9 cellular contexts compared by ENCODE assay signal in the genomic region with DNA sequence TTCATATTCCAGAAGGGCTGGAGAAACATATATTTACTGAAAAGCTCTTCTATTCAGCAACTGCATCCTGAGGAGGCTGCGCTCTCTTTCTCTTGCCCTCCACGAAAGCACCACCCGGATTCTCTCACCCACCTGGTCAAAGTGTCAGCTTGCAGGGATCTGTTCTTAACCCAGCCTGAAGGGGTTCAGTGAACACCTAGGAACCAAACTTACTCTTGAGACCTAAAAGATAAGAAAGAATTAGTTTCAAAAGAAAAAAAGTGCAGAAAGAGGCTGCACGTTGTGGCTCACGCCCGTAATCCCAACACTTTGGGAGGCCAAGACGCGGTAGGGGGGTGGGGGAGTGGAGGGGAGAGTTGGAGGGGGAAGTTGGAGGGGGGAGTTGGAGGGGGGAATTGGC. TPM values are rescaled to one million over a fixed set of nuclear protein-coding genes. Genes with fewer than 3 reads are reported as not detected.
DNase-seq lines count a peak whose midpoint lies in the region; ATAC-seq, FAIRE-seq and TF ChIP-seq lines count a peak whose summit lies in the region.
"Had no signal": no experiment of that assay in that cellular context is flagged by ENCODE, and none has a peak within 500 bp of the region (broad histone marks: within the 10 kb centered on the region; RNA-seq: fewer than 3 reads in every experiment).

No MANE protein-coding gene starts in this region.

- no peak overlapping the region for H4K5ac ChIP-seq in mesendoderm (ENCODE audit: low read length)

- no peak for FAIRE-seq in K562 (lab: Jason Lieb, UNC)
- no peak for FAIRE-seq in HTR-8/SVneo (lab: Jason Lieb, UNC)
- FAIRE-seq: frontal cortex had no signal

- no peak overlapping the region for H2BK5ac ChIP-seq in mesendoderm (ENCODE audit: low read length)

- H3K56ac ChIP-seq in mesendoderm (ENCODE audit: low read length) = peak overlapping the region; percentile 82

- DNase-seq in CD8-positive, alpha-beta T cell = no peak
- DNase-seq in K562 (ENCODE audit: extremely low read depth in 1 of 4, low spot score in 3 of 4) = peak in 1 of 4 experiments; percentile 34
- DNase-seq in mesendoderm = peak; percentile 57
- DNase-seq in GM10266 (ENCODE audit: extremely low spot score) = no peak
- DNase-seq in NOMO-1 treated with DMSO at 0.1 percent for 48 hours (lab: John Stamatoyannopoulos, UW; ENCODE audit: unreplicated experiment) = no peak
- no peak for DNase-seq in HTR-8/SVneo (ENCODE audit: insufficient read length, low spot score)
- no peak for DNase-seq in cerebellar cortex (ENCODE audit: low spot score)

- no peaks in the 10 kb centered on the region for H3K79me1 ChIP-seq in mesendoderm (ENCODE audit: low read length)

- CTCF ChIA-PET in CD8-positive, alpha-beta T cell (lab: Charles Lee) = no interaction called here
- CTCF ChIA-PET in K562 (lab: Yijun Ruan, JAX; ENCODE audit: low intra/inter-chr PET ratio) = interaction anchor here (1.1 kb wide), 1 partner anchor 36 kb away, joined by 3 read pairs; no protein-coding TSS in a partner anchor

- no peak for TF ChIP-seq CTCF in CD8-positive, alpha-beta T cell (IDR thresholded peaks at IDR 0.05)
- TF ChIP-seq CTCF in K562 (IDR thresholded peaks at IDR 0.05 in 2 of 3, conservative IDR thresholded peaks at IDR 0.05 in 1 of 3; ENCODE audit: insufficient read depth in 2 of 3, low read depth in 1 of 3, low read length in 3 of 3) = no peak
- no peak for TF ChIP-seq CTCF in GM10266 (IDR thresholded peaks at IDR 0.05; ENCODE audit: control insufficient read depth, insufficient read depth, low read depth, missing control alignments)

- H3K27me3 ChIP-seq in CD8-positive, alpha-beta T cell (ENCODE audit: insufficient read depth, low read length) = no peaks in the 10 kb centered on the region
- H3K27me3 ChIP-seq in K562 (ENCODE audit: control insufficient read depth in 2 of 2, insufficient read depth in 2 of 2, low read length in 2 of 2) (no peaks in the 10 kb centered on the region), mesendoderm (ENCODE audit: insufficient read depth, low read length, poor library complexity) (no peaks in the 10 kb centered on the region)

- H3K9me3 Mint-ChIP-seq in CD8-positive, alpha-beta T cell = peaks cover 12% of the 10 kb centered on the region
- peaks cover 0 to 20% (median 17%) of the 10 kb centered on the region in 3 donors for H3K9me3 Mint-ChIP-seq in IgD-negative memory B cell

- no peak for TF ChIP-seq RAD21 in K562 (CRISPR knock-in tag; conservative IDR thresholded peaks at IDR 0.05 in 1 of 2, IDR thresholded peaks at IDR 0.05 in 1 of 2)

- no peak overlapping the region for H2AK5ac ChIP-seq in mesendoderm (ENCODE audit: low read length)

- H2AFZ ChIP-seq in K562 (ENCODE audit: low read depth, low read length) = peak overlapping the region; percentile 56; the same call in 1 of the 2 replicates

- H3K23ac ChIP-seq in mesendoderm (ENCODE audit: low read length) = no peak overlapping the region

- peaks cover 63% of the 10 kb centered on the region for H3K27me3 Mint-ChIP-seq in CD8-positive, alpha-beta T cell (ENCODE audit: low read depth)
- H3K27me3 Mint-ChIP-seq in IgD-negative memory B cell = peaks cover 33% of the 10 kb centered on the region

- no peaks in the 10 kb centered on the region for H3K36me3 Mint-ChIP-seq in CD8-positive, alpha-beta T cell
- no peaks in the 10 kb centered on the region for H3K36me3 Mint-ChIP-seq in IgD-negative memory B cell

- POLR2A ChIA-PET in CD8-positive, alpha-beta T cell (lab: Charles Lee) = no interaction called here
- POLR2A ChIA-PET in K562 (lab: Yijun Ruan, JAX) = interaction anchor here (0.8 to 1.3 kb wide), 2 partner anchors 10 to 867 kb away, joined by 5 to 7 read pairs; no protein-coding TSS in a partner anchor

- no peak for TF ChIP-seq POLR2A in K562 (conservative IDR thresholded peaks at IDR 0.05)

- H3K9ac ChIP-seq in K562 (ENCODE audit: insufficient read depth in 1 of 2, low read depth in 2 of 2, low read length in 2 of 2) (peak overlapping the region in 1 of 2 experiments; percentile 29; a peak in 1 of 4 replicates), mesendoderm (ENCODE audit: low read length) (peak overlapping the region; percentile 74)

- BruUV-seq in K562 (replicated peaks; lab: Mats Ljungman, UMichigan) = no TSS peak

- no peaks in the 10 kb centered on the region for H3K79me2 ChIP-seq in K562 (ENCODE audit: control insufficient read depth, insufficient read depth, low read length)
- no peaks in the 10 kb centered on the region for H3K79me2 ChIP-seq in mesendoderm (ENCODE audit: control insufficient read depth, insufficient read depth, low read length)

- TF ChIP-seq EP300 in K562 (IDR thresholded peaks at IDR 0.05; ENCODE audit: low read length) = no peak

- H4K20me1 ChIP-seq in K562 (replicated peaks; ENCODE audit: control insufficient read depth, insufficient read depth, low read length) = no peaks in the 10 kb centered on the region

- intact Hi-C loops in CD8-positive, alpha-beta T cell (cut with DNase I, micrococcal nuclease) = loop anchor here in 1 of 2 experiments (5.0 kb wide), 1 partner anchor 147 kb away; a partner anchor contains a TSS
- intact Hi-C loops in K562 (cut with micrococcal nuclease) = no loop called here

- H3K4me1 ChIP-seq in CD8-positive, alpha-beta T cell (ENCODE audit: insufficient read depth, low read length) = peaks cover 4% of the 10 kb centered on the region
- H3K4me1 ChIP-seq in K562 (replicated peaks in 1 of 2; ENCODE audit: control insufficient read depth in 2 of 2, insufficient read depth in 2 of 2, low read length in 2 of 2) (peaks cover 19 to 30% of the 10 kb centered on the region in 2 experiments), mesendoderm (ENCODE audit: control insufficient read depth, low read depth, low read length) (no peaks in the 10 kb centered on the region)

- WGBS in K562 (ENCODE audit: insufficient coverage, low coverage, missing lambda C conversion rate) = 40% methylated on average over 8 of the region's 8 CpGs
- no CpG with 5 or more reads among the region's 8 CpGs for WGBS in mesendoderm (ENCODE audit: extremely low coverage, insufficient coverage, low lambda C conversion rate)

- H3K27ac Mint-ChIP-seq in CD8-positive, alpha-beta T cell = peak overlapping the region; percentile 37
- peak overlapping the region in 1 of 3 donors; percentile 63 for H3K27ac Mint-ChIP-seq in IgD-negative memory B cell

- H3K9me3 ChIP-seq in CD8-positive, alpha-beta T cell (ENCODE audit: low read length) = no peaks in the 10 kb centered on the region
- no peaks in the 10 kb centered on the region for H3K9me3 ChIP-seq in K562 (replicated peaks; ENCODE audit: control insufficient read depth, insufficient read depth, low read depth, low read length)

- H3K4me2 ChIP-seq in K562 (ENCODE audit: insufficient read depth, low read length) (peak overlapping the region; percentile 98; the same call in 1 of the 2 replicates), mesendoderm (ENCODE audit: low read length) (peak overlapping the region; percentile 91)

- no peaks in the 10 kb centered on the region for H3K9me1 ChIP-seq in K562 (ENCODE audit: control insufficient read depth, insufficient read depth, low read length)

- H4K8ac ChIP-seq in mesendoderm (ENCODE audit: low read depth, low read length) = no peak overlapping the region

- H3K27ac ChIP-seq in CD8-positive, alpha-beta T cell (ENCODE audit: low read depth, low read length) = no peak overlapping the region
- H3K27ac ChIP-seq in K562 (ENCODE audit: extremely low read depth, low read depth, low read length) = peak overlapping the region; percentile 43; the same call in 2 of the 3 replicates
- peak overlapping the region; percentile 48 for H3K27ac ChIP-seq in mesendoderm (ENCODE audit: low read depth, low read length)

- H3K36me3 ChIP-seq in CD8-positive, alpha-beta T cell (ENCODE audit: insufficient read depth, low read length) = no peaks in the 10 kb centered on the region
- H3K36me3 ChIP-seq in K562 (ENCODE audit: control insufficient read depth, insufficient read depth, low read length) (no peaks in the 10 kb centered on the region; the same call in 2 of the 3 replicates), mesendoderm (ENCODE audit: control insufficient read depth, insufficient read depth, low read length) (no peaks in the 10 kb centered on the region)

- peak overlapping the region; percentile 40 for H3K4me3 ChIP-seq in CD8-positive, alpha-beta T cell (ENCODE audit: low read depth, low read length)
- H3K4me3 ChIP-seq in K562 (no peak overlapping the region), mesendoderm (ENCODE audit: low read length) (peak overlapping the region; percentile 59)

- H2BK15ac ChIP-seq in mesendoderm (replicated peaks; ENCODE audit: low read depth) = no peak overlapping the region

- in situ Hi-C loops in K562 (cut with MboI) = no loop called here

- no peak overlapping the region for H3K4ac ChIP-seq in mesendoderm (ENCODE audit: low read depth, low read length)

- H2BK120ac ChIP-seq in mesendoderm (ENCODE audit: low read depth, low read length) = no peak overlapping the region

- ATAC-seq in CD8-positive, alpha-beta T cell = peak; percentile 15
- no peak for ATAC-seq in K562

- no peak overlapping the region for H3K18ac ChIP-seq in mesendoderm (ENCODE audit: low read length)

- peak overlapping the region; percentile 82 for H3K4me3 Mint-ChIP-seq in CD8-positive, alpha-beta T cell
- H3K4me3 Mint-ChIP-seq in IgD-negative memory B cell = peak overlapping the region; percentile 77 to 92 (median 82)

- peaks cover 21% of the 10 kb centered on the region for H3K4me1 Mint-ChIP-seq in CD8-positive, alpha-beta T cell (ENCODE audit: low read depth)
- peaks cover 13 to 27% (median 21%) of the 10 kb centered on the region in 3 donors for H3K4me1 Mint-ChIP-seq in IgD-negative memory B cell

RNA-seq across cellular contexts. Expression of a gene that starts 18.5 kb away (rescaled TPM):
- total RNA-seq in CD8-positive, alpha-beta T cell = not detected
- polyA plus RNA-seq in IgD-negative memory B cell (not detected), K562 (2011; rRNA removed) (not detected in 2 replicates), K562 (2014; fragmentation: Illumina TruSeq; extraction: Trizol) (not detected in 2 replicates), K562 (2014; fragmentation: Nextera tagmentation; extraction: Ambion mirVana) (under 1 TPM in 1 of 2 experiments, not detected in 1; 0.15 TPM), K562 (2014; rRNA removed) (0.07 TPM in 1 of 2 replicates, not detected in the other)
- not detected in 2 replicates for total RNA-seq in K562 (2011; cell fraction: chromatin; rRNA removed; ENCODE audit: low replicate concordance)
- total RNA-seq in K562 (2011; cell fraction: nucleolus; rRNA removed) = not detected in 2 replicates
- total RNA-seq in K562 (2011; cell fraction: nucleoplasm; rRNA removed) = 0.22 TPM in 1 of 2 replicates, not detected in the other
- total RNA-seq in K562 (2014; rRNA removed) (not detected in 2 replicates), K562 (2014; rRNA removed; fragmentation: Illumina TruSeq; extraction: Trizol) (0.18 TPM in 1 of 2 replicates, not detected in the other), K562 (2015; rRNA removed; fragmentation: Illumina TruSeq; extraction: Trizol) (not detected in 2 replicates), K562 (2021) (not detected in 2 replicates)
- not detected in 2 replicates for polyA plus RNA-seq in K562 (2011; cell fraction: cytosol; rRNA removed)
- not detected in 2 replicates for polyA plus RNA-seq in K562 (2011; cell fraction: nucleus; rRNA removed)
- 0.08 and 1.9 TPM in 2 replicates for polyA plus RNA-seq in K562 (2012)
- 0.14 TPM in 1 of 2 replicates, not detected in the other for polyA minus RNA-seq in K562 (2011; rRNA and poly(A)+ RNA removed)
- not detected in 2 replicates for polyA minus RNA-seq in K562 (2011; cell fraction: cytosol; rRNA and poly(A)+ RNA removed)
- not detected in 2 replicates for polyA minus RNA-seq in K562 (2011; cell fraction: nucleus; rRNA and poly(A)+ RNA removed)
- 0.15 TPM for polyA plus RNA-seq in mesendoderm (2013, experiment 1 of 2)
- 0.18 TPM for polyA plus RNA-seq in mesendoderm (2013, experiment 2 of 2)
- total RNA-seq: frontal cortex had no signal

RNA-seq across cellular contexts. Expression of a gene that starts 28.6 kb away (rescaled TPM):
- not detected for total RNA-seq in CD8-positive, alpha-beta T cell
- polyA plus RNA-seq in IgD-negative memory B cell (not detected), K562 (2011; rRNA removed) (not detected in 2 replicates), K562 (2014; fragmentation: Illumina TruSeq; extraction: Trizol) (not detected in 2 replicates), K562 (2014; fragmentation: Nextera tagmentation; extraction: Ambion mirVana) (not detected), K562 (2014; rRNA removed) (not detected in 2 replicates)
- not detected in 2 replicates for total RNA-seq in K562 (2011; cell fraction: chromatin; rRNA removed; ENCODE audit: low replicate concordance)
- total RNA-seq in K562 (2011; cell fraction: nucleolus; rRNA removed) = not detected in 2 replicates
- total RNA-seq in K562 (2011; cell fraction: nucleoplasm; rRNA removed) = not detected in 2 replicates
- total RNA-seq in K562 (2014; rRNA removed) (not detected in 2 replicates), K562 (2014; rRNA removed; fragmentation: Illumina TruSeq; extraction: Trizol) (not detected in 2 replicates), K562 (2015; rRNA removed; fragmentation: Illumina TruSeq; extraction: Trizol) (not detected in 2 replicates), K562 (2021) (not detected in 2 replicates)
- polyA plus RNA-seq in K562 (2011; cell fraction: cytosol; rRNA removed) = not detected in 2 replicates
- polyA plus RNA-seq in K562 (2011; cell fraction: nucleus; rRNA removed) = not detected in 2 replicates
- not detected in 2 replicates for polyA plus RNA-seq in K562 (2012)
- not detected in 2 replicates for polyA minus RNA-seq in K562 (2011; rRNA and poly(A)+ RNA removed)
- not detected in 2 replicates for polyA minus RNA-seq in K562 (2011; cell fraction: cytosol; rRNA and poly(A)+ RNA removed)
- polyA minus RNA-seq in K562 (2011; cell fraction: nucleus; rRNA and poly(A)+ RNA removed) = not detected in 2 replicates
- polyA plus RNA-seq in mesendoderm (2013, experiment 1 of 2) = not detected
- not detected for polyA plus RNA-seq in mesendoderm (2013, experiment 2 of 2)
- total RNA-seq: frontal cortex had no signal
